12 cellular contexts compared by ENCODE assay signal in the genomic region with DNA sequence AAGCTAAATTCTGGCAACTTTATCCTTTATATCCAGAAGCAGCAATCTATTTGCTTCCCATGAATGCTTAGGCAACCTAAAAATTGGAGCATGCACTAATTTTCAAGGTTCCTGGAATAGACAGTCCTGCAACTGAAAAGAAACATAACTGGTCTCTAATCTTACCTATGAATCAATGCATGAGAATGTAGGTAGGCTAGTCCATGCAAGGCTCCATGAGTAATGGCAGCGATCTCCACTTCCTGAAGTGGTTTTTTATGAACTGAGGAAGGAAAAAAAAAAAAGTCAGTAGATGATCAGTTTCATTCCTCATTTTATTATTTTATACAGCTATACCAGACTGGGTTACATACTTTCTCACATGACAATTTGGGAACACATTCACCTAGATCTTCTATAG.
DNase-seq lines count a peak whose midpoint lies in the region; ATAC-seq and TF ChIP-seq lines count a peak whose summit lies in the region.
"Had no signal": no experiment of that assay in that cellular context is flagged by ENCODE, and none has a peak within 500 bp of the region (broad histone marks: within the 10 kb centered on the region; RNA-seq: fewer than 3 reads in every experiment).

No MANE protein-coding gene starts in this region.

- CTCF ChIA-PET in activated CD4-positive, alpha-beta T cell treated with anti-CD3 and anti-CD28 coated beads, Interleukin-2, amount 10 ng/mL, durations not matched to agents 7 days and 5 days (lab: Charles Lee): interaction anchor here (0.6 to 1.2 kb wide), 6 partner anchors 15 to 172 kb away, joined by 3 to 4 read pairs (median 3); a partner anchor contains a TSS

- H3K27ac ChIP-seq in skin epidermis: peak overlapping the region in 18 of 21 experiments; percentile 11 to 81 (median 52)
- H3K27ac ChIP-seq: ovary, upper lobe of right lung had no signal

- no peaks in the 10 kb centered on the region for H3K27me3 Mint-ChIP-seq in activated CD4-positive, alpha-beta T cell treated with anti-CD3 and anti-CD28 coated beads, Interleukin-2, amount 10 ng/mL, durations not matched to agents 7 days and 5 days

- H3K9me3 Mint-ChIP-seq in activated CD4-positive, alpha-beta T cell treated with anti-CD3 and anti-CD28 coated beads, Interleukin-2, amount 10 ng/mL, durations not matched to agents 7 days and 5 days: no peaks in the 10 kb centered on the region

- DNase-seq in activated CD4-positive, alpha-beta T cell treated with anti-CD3 and anti-CD28 coated beads, Interleukin-2, amount 10 ng/mL, durations not matched to agents 7 days and 5 days: no peak
- DNase-seq in activated CD4-positive, alpha-beta T cell treated with anti-CD3 and anti-CD28 coated beads for 1 hour: no peak
- DNase-seq in NCI-H226 (peak; percentile 57), epithelial cell of esophagus (ENCODE audit: low read depth) (peak; percentile 94), DMS79 treated with DMSO at 0.1 percent for 48 hours (lab: John Stamatoyannopoulos, UW) (no peak), NCI-H345 (lab: John Stamatoyannopoulos, UW) (no peak)
- DNase-seq: KG1; NK-92 treated with Interleukin-12 subunit alpha and Interleukin-12 subunit beta, amount 100 ng/mL, for 24 hours; ovary; upper lobe of right lung had no signal

- H3K4me1 Mint-ChIP-seq in activated CD4-positive, alpha-beta T cell treated with anti-CD3 and anti-CD28 coated beads, Interleukin-2, amount 10 ng/mL, durations not matched to agents 7 days and 5 days: peaks cover 15% of the 10 kb centered on the region

- peak overlapping the region; percentile 71 for H3K27ac Mint-ChIP-seq in activated CD4-positive, alpha-beta T cell treated with anti-CD3 and anti-CD28 coated beads, Interleukin-2, amount 10 ng/mL, durations not matched to agents 7 days and 5 days

- no peak overlapping the region for H3K4me3 Mint-ChIP-seq in activated CD4-positive, alpha-beta T cell treated with anti-CD3 and anti-CD28 coated beads, Interleukin-2, amount 10 ng/mL, durations not matched to agents 7 days and 5 days

- no peak for TF ChIP-seq CTCF in epithelial cell of esophagus (IDR thresholded peaks at IDR 0.05; ENCODE audit: insufficient read depth, low read depth, low read length, missing control alignments)

- H3K4me3 ChIP-seq in epithelial cell of esophagus (ENCODE audit: low read length) (no peak overlapping the region), skin epidermis (no peak overlapping the region)
- H3K4me3 ChIP-seq: ovary, upper lobe of right lung had no signal

- POLR2A ChIA-PET in activated CD4-positive, alpha-beta T cell treated with anti-CD3 and anti-CD28 coated beads, Interleukin-2, amount 10 ng/mL, durations not matched to agents 7 days and 5 days (lab: Charles Lee): no interaction called here

- no peak for ATAC-seq in HG02623 (IDR thresholded peaks at IDR 0.05; ENCODE audit: unreplicated experiment)
- ATAC-seq: upper lobe of right lung had no signal

- peaks cover 40% of the 10 kb centered on the region for H3K36me3 Mint-ChIP-seq in activated CD4-positive, alpha-beta T cell treated with anti-CD3 and anti-CD28 coated beads, Interleukin-2, amount 10 ng/mL, durations not matched to agents 7 days and 5 days (ENCODE audit: low read depth)

Comparison
In these comparisons a context has a peak if more than half of its experiments do, and no peak if none do; other contexts are left out.
1. DNase-seq: peak in NCI-H226 (single experiment) and epithelial cell of esophagus (single experiment); none in activated CD4-positive, alpha-beta T cell treated with anti-CD3 and anti-CD28 coated beads, Interleukin-2, amount 10 ng/mL, durations not matched to agents 7 days and 5 days (single experiment), activated CD4-positive, alpha-beta T cell treated with anti-CD3 and anti-CD28 coated beads for 1 hour (single experiment), DMS79 treated with DMSO at 0.1 percent for 48 hours (single experiment) and NCI-H345 (single experiment).